Comparison of ENCODE assay signal across 20 cellular contexts in genomic region chr10:129628823-129629222, GRCh38.
"Had no signal": no experiment of that assay in that cellular context is flagged by ENCODE, and none has a peak within 500 bp of the region (broad histone marks: within the 10 kb centered on the region; RNA-seq: fewer than 3 reads in every experiment).

No MANE protein-coding gene starts in this region.

- ATAC-seq: effector memory CD8-positive, alpha-beta T cell; left lung; sciatic nerve; stimulated activated naive B cell treated with anti-CD40 and anti-IgM and Interleukin-4, amounts not matched to agents 10 μg/mL and 1 μg/mL and 100 μg/mL, for 72 hours; stimulated activated naive CD8-positive, alpha-beta T cell treated with anti-CD3 and anti-CD28 coated beads, Interleukin-15, amount 100 ng/mL, for 72 hours had no signal

- H3K9me3 ChIP-seq: prostate gland had no signal

- DNase-seq: effector memory CD8-positive, alpha-beta T cell; foreskin fibroblast; immature natural killer cell; left lung; mesendoderm; naive B cell; retina; spleen; stimulated activated CD4-positive, alpha-beta T cell treated with anti-CD3 and anti-CD28 coated beads, Interleukin-15, amount 100 ng/mL, for 24 hours; stimulated activated CD4-positive, alpha-beta T cell treated with anti-CD3 and anti-CD28 coated beads, Interleukin-2, amount 100 ng/mL, for 24 hours; stimulated activated CD4-positive, alpha-beta T cell treated with anti-CD3 and anti-CD28 coated beads, Interleukin-4, amount 100 ng/mL, for 4 hours; stimulated activated naive B cell treated with anti-CD40 and anti-IgM and Interleukin-4, amounts not matched to agents 10 μg/mL and 1 μg/mL and 100 μg/mL, for 72 hours; stimulated activated naive CD8-positive, alpha-beta T cell treated with anti-CD3 and anti-CD28 coated beads, Interleukin-15, amount 100 ng/mL, for 72 hours; transverse colon had no signal

- H3K36me3 ChIP-seq: esophagus muscularis mucosa, left lung, prostate gland, spleen, thoracic aorta, transverse colon had no signal

- H3K4me3 ChIP-seq: esophagus muscularis mucosa, left lung, prostate gland, spleen, thoracic aorta, transverse colon had no signal

- H2AFZ ChIP-seq: parathyroid adenoma had no signal

- H3K27me3 ChIP-seq: esophagus muscularis mucosa, left lung, spleen, transverse colon had no signal

- H3K4me1 ChIP-seq: left lung, parathyroid adenoma, prostate gland, transverse colon had no signal

- H3K9ac ChIP-seq: parathyroid adenoma had no signal

- H3K27ac ChIP-seq: epithelial cell of prostate, esophagus muscularis mucosa, left lung, parathyroid adenoma, prostate gland, spleen, thoracic aorta, transverse colon had no signal
